In the genomic region with DNA sequence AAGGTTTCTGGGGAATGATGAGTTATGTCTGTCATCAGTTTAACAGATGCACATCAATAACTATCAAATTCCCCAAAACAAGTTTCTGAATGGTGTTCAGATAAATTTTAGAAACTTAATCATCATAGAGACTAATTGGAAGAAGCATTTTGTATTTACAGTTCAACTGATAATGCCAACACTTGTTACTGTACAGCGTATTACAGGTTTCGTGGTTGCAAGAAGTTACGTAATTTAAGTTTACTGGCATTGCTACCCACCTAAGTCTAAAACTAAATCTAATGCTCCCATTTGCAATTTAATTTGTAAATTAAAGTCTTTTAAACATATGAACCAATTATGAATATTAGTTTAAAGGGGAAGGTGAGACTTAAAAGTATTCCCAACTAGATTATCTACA, we compare ENCODE assay signal across 2 cellular contexts.
TF ChIP-seq lines count a peak whose summit lies in the region.

No MANE protein-coding gene starts in this region.

TF ChIP-seq in SK-N-SH, 30 proteins besides CTCF, POLR2A, EP300 and RAD21 (continued from another document):
- TF ChIP-seq, protein P1, sequence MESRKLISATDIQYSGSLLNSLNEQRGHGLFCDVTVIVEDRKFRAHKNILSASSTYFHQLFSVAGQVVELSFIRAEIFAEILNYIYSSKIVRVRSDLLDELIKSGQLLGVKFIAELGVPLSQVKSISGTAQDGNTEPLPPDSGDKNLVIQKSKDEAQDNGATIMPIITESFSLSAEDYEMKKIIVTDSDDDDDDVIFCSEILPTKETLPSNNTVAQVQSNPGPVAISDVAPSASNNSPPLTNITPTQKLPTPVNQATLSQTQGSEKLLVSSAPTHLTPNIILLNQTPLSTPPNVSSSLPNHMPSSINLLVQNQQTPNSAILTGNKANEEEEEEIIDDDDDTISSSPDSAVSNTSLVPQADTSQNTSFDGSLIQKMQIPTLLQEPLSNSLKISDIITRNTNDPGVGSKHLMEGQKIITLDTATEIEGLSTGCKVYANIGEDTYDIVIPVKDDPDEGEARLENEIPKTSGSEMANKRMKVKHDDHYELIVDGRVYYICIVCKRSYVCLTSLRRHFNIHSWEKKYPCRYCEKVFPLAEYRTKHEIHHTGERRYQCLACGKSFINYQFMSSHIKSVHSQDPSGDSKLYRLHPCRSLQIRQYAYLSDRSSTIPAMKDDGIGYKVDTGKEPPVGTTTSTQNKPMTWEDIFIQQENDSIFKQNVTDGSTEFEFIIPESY (IDR thresholded peaks at IDR 0.05; ENCODE audit: borderline replicate concordance, low read depth): no peak
- TF ChIP-seq RXRA (IDR thresholded peaks at IDR 0.05; ENCODE audit: borderline replicate concordance, low read depth) (no peak), SIN3A (IDR thresholded peaks at IDR 0.05; ENCODE audit: borderline replicate concordance, low read depth, low read length) (no peak), FOSL2 (IDR thresholded peaks at IDR 0.05; ENCODE audit: borderline replicate concordance, low read depth) (no peak), RFX5 (IDR thresholded peaks at IDR 0.05; ENCODE audit: low read length) (no peak), SMC3 (IDR thresholded peaks at IDR 0.05; ENCODE audit: low read depth, low read length) (no peak), JUND (IDR thresholded peaks at IDR 0.05) (no peak), FOXM1 (IDR thresholded peaks at IDR 0.05; ENCODE audit: low read depth) (no peak), GATA2 (CRISPR knock-in tag; IDR thresholded peaks at IDR 0.05) (no peak), GABPA (IDR thresholded peaks at IDR 0.05; ENCODE audit: low read depth) (no peak), YY1 (IDR thresholded peaks at IDR 0.05; ENCODE audit: low read depth) (no peak), EZH2phosphoT487 (IDR thresholded peaks at IDR 0.05; ENCODE audit: borderline replicate concordance, low read depth) (no peak), RCOR1 (IDR thresholded peaks at IDR 0.05; ENCODE audit: low read length) (no peak), NRF1 (IDR thresholded peaks at IDR 0.05; ENCODE audit: low read depth, low read length) (no peak)
- TF ChIP-seq, protein P2, sequence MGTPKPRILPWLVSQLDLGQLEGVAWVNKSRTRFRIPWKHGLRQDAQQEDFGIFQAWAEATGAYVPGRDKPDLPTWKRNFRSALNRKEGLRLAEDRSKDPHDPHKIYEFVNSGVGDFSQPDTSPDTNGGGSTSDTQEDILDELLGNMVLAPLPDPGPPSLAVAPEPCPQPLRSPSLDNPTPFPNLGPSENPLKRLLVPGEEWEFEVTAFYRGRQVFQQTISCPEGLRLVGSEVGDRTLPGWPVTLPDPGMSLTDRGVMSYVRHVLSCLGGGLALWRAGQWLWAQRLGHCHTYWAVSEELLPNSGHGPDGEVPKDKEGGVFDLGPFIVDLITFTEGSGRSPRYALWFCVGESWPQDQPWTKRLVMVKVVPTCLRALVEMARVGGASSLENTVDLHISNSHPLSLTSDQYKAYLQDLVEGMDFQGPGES (IDR thresholded peaks at IDR 0.05; ENCODE audit: low read depth, low read length): no peak
- TF ChIP-seq, protein P3, sequence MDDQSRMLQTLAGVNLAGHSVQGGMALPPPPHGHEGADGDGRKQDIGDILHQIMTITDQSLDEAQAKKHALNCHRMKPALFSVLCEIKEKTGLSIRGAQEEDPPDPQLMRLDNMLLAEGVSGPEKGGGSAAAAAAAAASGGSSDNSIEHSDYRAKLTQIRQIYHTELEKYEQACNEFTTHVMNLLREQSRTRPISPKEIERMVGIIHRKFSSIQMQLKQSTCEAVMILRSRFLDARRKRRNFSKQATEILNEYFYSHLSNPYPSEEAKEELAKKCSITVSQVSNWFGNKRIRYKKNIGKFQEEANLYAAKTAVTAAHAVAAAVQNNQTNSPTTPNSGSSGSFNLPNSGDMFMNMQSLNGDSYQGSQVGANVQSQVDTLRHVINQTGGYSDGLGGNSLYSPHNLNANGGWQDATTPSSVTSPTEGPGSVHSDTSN (IDR thresholded peaks at IDR 0.05): no peak
- TF ChIP-seq, protein P4, sequence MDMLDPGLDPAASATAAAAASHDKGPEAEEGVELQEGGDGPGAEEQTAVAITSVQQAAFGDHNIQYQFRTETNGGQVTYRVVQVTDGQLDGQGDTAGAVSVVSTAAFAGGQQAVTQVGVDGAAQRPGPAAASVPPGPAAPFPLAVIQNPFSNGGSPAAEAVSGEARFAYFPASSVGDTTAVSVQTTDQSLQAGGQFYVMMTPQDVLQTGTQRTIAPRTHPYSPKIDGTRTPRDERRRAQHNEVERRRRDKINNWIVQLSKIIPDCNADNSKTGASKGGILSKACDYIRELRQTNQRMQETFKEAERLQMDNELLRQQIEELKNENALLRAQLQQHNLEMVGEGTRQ (IDR thresholded peaks at IDR 0.05; ENCODE audit: borderline replicate concordance, low read depth, low read length): no peak
- TF ChIP-seq, protein P5, sequence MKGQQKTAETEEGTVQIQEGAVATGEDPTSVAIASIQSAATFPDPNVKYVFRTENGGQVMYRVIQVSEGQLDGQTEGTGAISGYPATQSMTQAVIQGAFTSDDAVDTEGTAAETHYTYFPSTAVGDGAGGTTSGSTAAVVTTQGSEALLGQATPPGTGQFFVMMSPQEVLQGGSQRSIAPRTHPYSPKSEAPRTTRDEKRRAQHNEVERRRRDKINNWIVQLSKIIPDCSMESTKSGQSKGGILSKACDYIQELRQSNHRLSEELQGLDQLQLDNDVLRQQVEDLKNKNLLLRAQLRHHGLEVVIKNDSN (IDR thresholded peaks at IDR 0.05; ENCODE audit: borderline replicate concordance, low read depth): no peak
- TF ChIP-seq, protein P6, sequence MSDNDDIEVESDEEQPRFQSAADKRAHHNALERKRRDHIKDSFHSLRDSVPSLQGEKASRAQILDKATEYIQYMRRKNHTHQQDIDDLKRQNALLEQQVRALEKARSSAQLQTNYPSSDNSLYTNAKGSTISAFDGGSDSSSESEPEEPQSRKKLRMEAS (IDR thresholded peaks at IDR 0.05; ENCODE audit: low read depth): no peak

TF ChIP-seq in SK-N-SH treated with all-trans-retinoic acid at 6 μM for 48 hours, 23 proteins besides CTCF, POLR2A, EP300 and RAD21 (continued from another document):
- TF ChIP-seq, protein P7, sequence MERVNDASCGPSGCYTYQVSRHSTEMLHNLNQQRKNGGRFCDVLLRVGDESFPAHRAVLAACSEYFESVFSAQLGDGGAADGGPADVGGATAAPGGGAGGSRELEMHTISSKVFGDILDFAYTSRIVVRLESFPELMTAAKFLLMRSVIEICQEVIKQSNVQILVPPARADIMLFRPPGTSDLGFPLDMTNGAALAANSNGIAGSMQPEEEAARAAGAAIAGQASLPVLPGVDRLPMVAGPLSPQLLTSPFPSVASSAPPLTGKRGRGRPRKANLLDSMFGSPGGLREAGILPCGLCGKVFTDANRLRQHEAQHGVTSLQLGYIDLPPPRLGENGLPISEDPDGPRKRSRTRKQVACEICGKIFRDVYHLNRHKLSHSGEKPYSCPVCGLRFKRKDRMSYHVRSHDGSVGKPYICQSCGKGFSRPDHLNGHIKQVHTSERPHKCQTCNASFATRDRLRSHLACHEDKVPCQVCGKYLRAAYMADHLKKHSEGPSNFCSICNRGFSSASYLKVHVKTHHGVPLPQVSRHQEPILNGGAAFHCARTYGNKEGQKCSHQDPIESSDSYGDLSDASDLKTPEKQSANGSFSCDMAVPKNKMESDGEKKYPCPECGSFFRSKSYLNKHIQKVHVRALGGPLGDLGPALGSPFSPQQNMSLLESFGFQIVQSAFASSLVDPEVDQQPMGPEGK (CRISPR knock-in tag; IDR thresholded peaks at IDR 0.05; ENCODE audit: borderline replicate concordance): no peak
- TF ChIP-seq PPARA (CRISPR knock-in tag; IDR thresholded peaks at IDR 0.05; ENCODE audit: borderline replicate concordance): no peak
- TF ChIP-seq OSR1 (CRISPR knock-in tag; IDR thresholded peaks at IDR 0.05): no peak
- TF ChIP-seq, protein P8, sequence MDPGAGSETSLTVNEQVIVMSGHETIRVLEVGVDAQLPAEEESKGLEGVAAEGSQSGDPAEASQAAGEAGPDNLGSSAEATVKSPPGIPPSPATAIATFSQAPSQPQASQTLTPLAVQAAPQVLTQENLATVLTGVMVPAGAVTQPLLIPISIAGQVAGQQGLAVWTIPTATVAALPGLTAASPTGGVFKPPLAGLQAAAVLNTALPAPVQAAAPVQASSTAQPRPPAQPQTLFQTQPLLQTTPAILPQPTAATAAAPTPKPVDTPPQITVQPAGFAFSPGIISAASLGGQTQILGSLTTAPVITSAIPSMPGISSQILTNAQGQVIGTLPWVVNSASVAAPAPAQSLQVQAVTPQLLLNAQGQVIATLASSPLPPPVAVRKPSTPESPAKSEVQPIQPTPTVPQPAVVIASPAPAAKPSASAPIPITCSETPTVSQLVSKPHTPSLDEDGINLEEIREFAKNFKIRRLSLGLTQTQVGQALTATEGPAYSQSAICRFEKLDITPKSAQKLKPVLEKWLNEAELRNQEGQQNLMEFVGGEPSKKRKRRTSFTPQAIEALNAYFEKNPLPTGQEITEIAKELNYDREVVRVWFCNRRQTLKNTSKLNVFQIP (CRISPR knock-in tag; IDR thresholded peaks at IDR 0.05; ENCODE audit: borderline replicate concordance, low read depth): no peak
- no peak for TF ChIP-seq ZNF565 (CRISPR knock-in tag; conservative IDR thresholded peaks at IDR 0.05; ENCODE audit: low read depth)
- TF ChIP-seq CSDC2 (CRISPR knock-in tag; IDR thresholded peaks at IDR 0.05): no peak
